Comparison of ENCODE assay signal across 8 cellular contexts in genomic region chr21:44871576-44872265, GRCh38. TPM values are rescaled to one million over a fixed set of nuclear protein-coding genes. Genes with fewer than 3 reads are reported as not detected.
A peak's percentile ranks its signal among the peaks of the same experiment; 100 is the strongest.
DNase-seq lines count a peak whose midpoint lies in the region; ATAC-seq and TF ChIP-seq lines count a peak whose summit lies in the region.

No MANE protein-coding gene starts in this region.

- peak; percentile 46 for DNase-seq in H4 (ENCODE audit: low spot score)
- peak; percentile 86 for DNase-seq in RWPE1 (ENCODE audit: low spot score)
- peak; percentile 66 for DNase-seq in dermis blood vessel endothelial cell
- DNase-seq in medulla oblongata (ENCODE audit: extremely low spot score): peak; percentile 42

- no peaks in the 10 kb centered on the region for H3K27me3 ChIP-seq in thymus (ENCODE audit: control insufficient read depth, insufficient read depth)

- POLR2A ChIA-PET in RWPE1 (lab: Yijun Ruan, JAX; ENCODE audit: low non-redundant PET): no interaction called here

- no peaks in the 10 kb centered on the region for H3K36me3 ChIP-seq in thymus (ENCODE audit: control insufficient read depth, insufficient read depth)

- ATAC-seq in GM18868 (IDR thresholded peaks at IDR 0.05; ENCODE audit: unreplicated experiment): no peak
- no peak for ATAC-seq in GM19324 (IDR thresholded peaks at IDR 0.05; ENCODE audit: low FRiP score, unreplicated experiment)
- ATAC-seq in GM18517 (IDR thresholded peaks at IDR 0.05; ENCODE audit: unreplicated experiment): no peak

- TF ChIP-seq CTCF in RWPE1 (conservative IDR thresholded peaks at IDR 0.05; ENCODE audit: low read depth): no peak

- H3K9me3 ChIP-seq in thymus (ENCODE audit: control insufficient read depth): no peaks in the 10 kb centered on the region

- peak overlapping the region; percentile 96 for H3K4me3 ChIP-seq in thymus (ENCODE audit: low read length)

- peaks cover 41% of the 10 kb centered on the region for H3K4me1 ChIP-seq in thymus (ENCODE audit: control insufficient read depth, insufficient read depth, low read length)

- H3K27ac ChIP-seq in RWPE1 (peak overlapping the region; percentile 97), thymus (ENCODE audit: low read depth) (no peak overlapping the region)

- 59% methylated on average over 14 of the region's 14 CpGs for WGBS in thymus

- CTCF ChIA-PET in RWPE1 (lab: Yijun Ruan, JAX): interaction anchor here (1.4 to 1.7 kb wide), 3 partner anchors 56 to 71 kb away, joined by 4 to 7 read pairs (median 4); no protein-coding TSS in a partner anchor

RNA-seq across cellular contexts. Expression of gene PTTG1IP, which starts 1.8 kb away (rescaled TPM):
- total RNA-seq in H4 (2014; rRNA removed; shearing (Covaris generic)): 239 and 246 TPM in 2 replicates
- total RNA-seq in dermis blood vessel endothelial cell: 505 and 528 TPM in 2 replicates
- polyA plus RNA-seq in thymus: 138 TPM

RNA-seq across cellular contexts. Expression of gene ITGB2, which starts 49.0 kb away (rescaled TPM):
- total RNA-seq in H4 (2014; rRNA removed; shearing (Covaris generic)): 0.91 and 1.9 TPM in 2 replicates
- total RNA-seq in dermis blood vessel endothelial cell: 0.05 and 0.34 TPM in 2 replicates
- polyA plus RNA-seq in thymus: 104 TPM

RNA-seq across cellular contexts. Expression of gene SUMO3, which starts 53.9 kb away (rescaled TPM):
- 155 and 177 TPM in 2 replicates for total RNA-seq in H4 (2014; rRNA removed; shearing (Covaris generic))
- 75.2 and 107 TPM in 2 replicates for total RNA-seq in dermis blood vessel endothelial cell
- 49.6 TPM for polyA plus RNA-seq in thymus
